In genomic region chr9:136700959-136701664, GRCh38 we compare ENCODE assay signal across 9 cellular contexts. TPM values are rescaled to one million over a fixed set of nuclear protein-coding genes. Genes with fewer than 3 reads are reported as not detected.
DNase-seq lines count a peak whose midpoint lies in the region; ATAC-seq and TF ChIP-seq lines count a peak whose summit lies in the region.
"Had no signal": no experiment of that assay in that cellular context is flagged by ENCODE, and none has a peak within 500 bp of the region (broad histone marks: within the 10 kb centered on the region; RNA-seq: fewer than 3 reads in every experiment).

No MANE protein-coding gene starts in this region.

- peaks cover 30% of the 10 kb centered on the region for H3K27me3 Mint-ChIP-seq in activated CD4-positive, alpha-beta memory T cell treated with anti-CD3 and anti-CD28 coated beads, Interleukin-2, amount 10 ng/mL, durations not matched to agents 7 days and 5 days

- peak overlapping the region; percentile 68 for H3K4me2 ChIP-seq in DOHH2 (ENCODE audit: low read length)

- H3K4me3 Mint-ChIP-seq in activated CD4-positive, alpha-beta memory T cell treated with anti-CD3 and anti-CD28 coated beads, Interleukin-2, amount 10 ng/mL, durations not matched to agents 7 days and 5 days, result peak overlapping the region; percentile 72

- TF ChIP-seq CTCF in DOHH2 (IDR thresholded peaks at IDR 0.05; ENCODE audit: low read depth, low read length, poor library complexity, severe bottlenecking) (peak; percentile 9), lower lobe of right lung (IDR thresholded peaks at IDR 0.05) (no peak)

- no peaks in the 10 kb centered on the region for H3K36me3 Mint-ChIP-seq in activated CD4-positive, alpha-beta memory T cell treated with anti-CD3 and anti-CD28 coated beads, Interleukin-2, amount 10 ng/mL, durations not matched to agents 7 days and 5 days (ENCODE audit: low read depth)

- no peaks in the 10 kb centered on the region for H3K9me2 ChIP-seq in DOHH2 (replicated peaks; ENCODE audit: control insufficient read depth, low read length)

- H3K4me3 ChIP-seq in DOHH2 (ENCODE audit: low read length) (peak overlapping the region; percentile 61), lower lobe of right lung (peak overlapping the region; percentile 6)

- CTCF ChIA-PET in activated CD4-positive, alpha-beta memory T cell treated with anti-CD3 and anti-CD28 coated beads, Interleukin-2, amount 10 ng/mL, durations not matched to agents 7 days and 5 days (lab: Charles Lee), result interaction anchor here (1.0 to 1.4 kb wide), 2 partner anchors 28 to 29 kb away, joined by 3 to 4 read pairs; no protein-coding TSS in a partner anchor

- H3K27ac ChIP-seq in DOHH2 (ENCODE audit: low read depth, low read length), result peak overlapping the region; percentile 36; the same call in 1 of the 2 replicates
- no peak overlapping the region for H3K27ac ChIP-seq in lower lobe of right lung

- DNase-seq in activated CD4-positive, alpha-beta memory T cell treated with anti-CD3 and anti-CD28 coated beads, Interleukin-2, amount 10 ng/mL, durations not matched to agents 7 days and 5 days, result peak; percentile 69
- DNase-seq in lower lobe of right lung, result peak; percentile 54
- no peak for DNase-seq in AG08396 (ENCODE audit: low spot score)
- no peak for DNase-seq in SKM-1 treated with dmso at 0.1 percent for 144 hours (lab: John Stamatoyannopoulos, UW; ENCODE audit: unreplicated experiment)
- DNase-seq in NCI-H2081 treated with DMSO at 0.1 percent for 48 hours (lab: John Stamatoyannopoulos, UW), result no peak
- DNase-seq in AML-193 (lab: John Stamatoyannopoulos, UW), result no peak
- DNase-seq: right cardiac atrium had no signal

- H3F3A ChIP-seq in DOHH2 (ENCODE audit: control insufficient read depth, insufficient read depth), result no peaks in the 10 kb centered on the region

- peak overlapping the region; percentile 70 for H3K27ac Mint-ChIP-seq in activated CD4-positive, alpha-beta memory T cell treated with anti-CD3 and anti-CD28 coated beads, Interleukin-2, amount 10 ng/mL, durations not matched to agents 7 days and 5 days

- H3K4me1 Mint-ChIP-seq in activated CD4-positive, alpha-beta memory T cell treated with anti-CD3 and anti-CD28 coated beads, Interleukin-2, amount 10 ng/mL, durations not matched to agents 7 days and 5 days, result peaks cover 21% of the 10 kb centered on the region

- ATAC-seq in HG02938 (IDR thresholded peaks at IDR 0.05; ENCODE audit: unreplicated experiment), result peak; percentile 52
- ATAC-seq in lower lobe of right lung, result peak; percentile 40 to 54

- intact Hi-C loops in lower lobe of right lung (cut with DNase I), result no loop called here

- H3K4me1 ChIP-seq in DOHH2 (ENCODE audit: control insufficient read depth, low read length) (peaks cover 64% of the 10 kb centered on the region), lower lobe of right lung (peaks cover 27% of the 10 kb centered on the region)

- no peaks in the 10 kb centered on the region for H3K9me3 Mint-ChIP-seq in activated CD4-positive, alpha-beta memory T cell treated with anti-CD3 and anti-CD28 coated beads, Interleukin-2, amount 10 ng/mL, durations not matched to agents 7 days and 5 days

- no peaks in the 10 kb centered on the region for H3K79me2 ChIP-seq in DOHH2 (ENCODE audit: control insufficient read depth, low read length)

- H3K9me3 ChIP-seq in DOHH2 (ENCODE audit: control insufficient read depth, insufficient read depth, low read length) (no peaks in the 10 kb centered on the region), lower lobe of right lung (no peaks in the 10 kb centered on the region)

- H3K27me3 ChIP-seq in DOHH2 (ENCODE audit: control insufficient read depth, low read length) (peaks cover 26% of the 10 kb centered on the region), lower lobe of right lung (ENCODE audit: low read depth) (peaks cover 11% of the 10 kb centered on the region)

- POLR2A ChIA-PET in activated CD4-positive, alpha-beta memory T cell treated with anti-CD3 and anti-CD28 coated beads, Interleukin-2, amount 10 ng/mL, durations not matched to agents 7 days and 5 days (lab: Charles Lee), result interaction anchor here (0.7 to 3.3 kb wide), 4 partner anchors 20 to 27 kb away, joined by 3 to 16 read pairs (median 6); no protein-coding TSS in a partner anchor

- no peaks in the 10 kb centered on the region for H4K20me1 ChIP-seq in DOHH2 (ENCODE audit: control insufficient read depth, insufficient read depth, low read depth, low read length)

- H3K36me3 ChIP-seq in DOHH2 (ENCODE audit: control insufficient read depth, low read length) (no peaks in the 10 kb centered on the region), lower lobe of right lung (no peaks in the 10 kb centered on the region)

RNA-seq across cellular contexts. Expression of gene DIPK1B, which starts 11.3 kb away (rescaled TPM):
- total RNA-seq in activated CD4-positive, alpha-beta memory T cell treated with anti-CD3 and anti-CD28 coated beads, Interleukin-2, amount 10 ng/mL, durations not matched to agents 7 days and 5 days, result under 1 TPM; 0.15 to 0.18 TPM
- 15.1 TPM for total RNA-seq in lower lobe of right lung

RNA-seq across cellular contexts. Expression of gene AGPAT2, which starts 13.9 kb away (rescaled TPM):
- total RNA-seq in activated CD4-positive, alpha-beta memory T cell treated with anti-CD3 and anti-CD28 coated beads, Interleukin-2, amount 10 ng/mL, durations not matched to agents 7 days and 5 days, result 10 to 100 TPM; 17.2 to 18.8 TPM
- total RNA-seq in lower lobe of right lung, result 106 TPM

RNA-seq across cellular contexts. Expression of gene EGFL7, which starts 38.4 kb away (rescaled TPM):
- under 1 TPM; 0.28 to 0.30 TPM for total RNA-seq in activated CD4-positive, alpha-beta memory T cell treated with anti-CD3 and anti-CD28 coated beads, Interleukin-2, amount 10 ng/mL, durations not matched to agents 7 days and 5 days
- total RNA-seq in lower lobe of right lung, result 230 TPM

RNA-seq across cellular contexts. Expression of gene LCN10, which starts 41.6 kb away (rescaled TPM):
- not detected for total RNA-seq in activated CD4-positive, alpha-beta memory T cell treated with anti-CD3 and anti-CD28 coated beads, Interleukin-2, amount 10 ng/mL, durations not matched to agents 7 days and 5 days
- total RNA-seq in lower lobe of right lung, result 2.5 TPM

RNA-seq across cellular contexts. Expression of gene LCN6, which starts 47.2 kb away (rescaled TPM):
- under 1 TPM in 1 of 2 experiments, not detected in 1; 0.40 TPM for total RNA-seq in activated CD4-positive, alpha-beta memory T cell treated with anti-CD3 and anti-CD28 coated beads, Interleukin-2, amount 10 ng/mL, durations not matched to agents 7 days and 5 days
- total RNA-seq in lower lobe of right lung, result 2.9 TPM

Comparison
In these comparisons a context has a peak if more than half of its experiments do, and no peak if none do; other contexts are left out.
1. DNase-seq: peak in activated CD4-positive, alpha-beta memory T cell treated with anti-CD3 and anti-CD28 coated beads, Interleukin-2, amount 10 ng/mL, durations not matched to agents 7 days and 5 days (single experiment) and lower lobe of right lung (single experiment); none in AG08396 (single experiment), SKM-1 treated with dmso at 0.1 percent for 144 hours (single experiment), NCI-H2081 treated with DMSO at 0.1 percent for 48 hours (single experiment) and AML-193 (0 of 2).
2. RNA of gene DIPK1B, which starts 11.3 kb away (total RNA-seq): 15.1 TPM in lower lobe of right lung (single experiment); 0.15 to 0.18 TPM in activated CD4-positive, alpha-beta memory T cell treated with anti-CD3 and anti-CD28 coated beads, Interleukin-2, amount 10 ng/mL, durations not matched to agents 7 days and 5 days; every median in the first group is over 10 times any median in the second.
3. RNA of gene EGFL7, which starts 38.4 kb away (total RNA-seq): 230 TPM in lower lobe of right lung (single experiment); 0.28 to 0.30 TPM in activated CD4-positive, alpha-beta memory T cell treated with anti-CD3 and anti-CD28 coated beads, Interleukin-2, amount 10 ng/mL, durations not matched to agents 7 days and 5 days; every median in the first group is over 100 times any median in the second.